ENCODE assay signal across 19 cellular contexts in genomic region chr2:5494212-5494611, GRCh38.
"Had no signal": no experiment of that assay in that cellular context is flagged by ENCODE, and none has a peak within 500 bp of the region (broad histone marks: within the 10 kb centered on the region; RNA-seq: fewer than 3 reads in every experiment).

No MANE protein-coding gene starts in this region.

- H3K36me3 Mint-ChIP-seq: naive thymus-derived CD8-positive, alpha-beta T cell had no signal

- H3K4me1 ChIP-seq: left lung, pancreas, right lobe of liver, suprapubic skin, transverse colon, upper lobe of right lung, uterus had no signal

- H3K27ac Mint-ChIP-seq: naive thymus-derived CD8-positive, alpha-beta T cell; stimulated activated naive CD8-positive, alpha-beta T cell treated with anti-CD3 and anti-CD28 coated beads, Interleukin-15, amount 100 ng/mL, for 72 hours had no signal

- H3K4me3 Mint-ChIP-seq: naive thymus-derived CD8-positive, alpha-beta T cell; stimulated activated naive CD8-positive, alpha-beta T cell treated with anti-CD3 and anti-CD28 coated beads, Interleukin-15, amount 100 ng/mL, for 72 hours had no signal

- H3K4me1 Mint-ChIP-seq: naive thymus-derived CD8-positive, alpha-beta T cell; stimulated activated naive CD8-positive, alpha-beta T cell treated with anti-CD3 and anti-CD28 coated beads, Interleukin-15, amount 100 ng/mL, for 72 hours had no signal

- ATAC-seq: left cardiac atrium; left lung; naive thymus-derived CD8-positive, alpha-beta T cell; pancreas; right lobe of liver; stimulated activated naive CD8-positive, alpha-beta T cell treated with anti-CD3 and anti-CD28 coated beads, Interleukin-15, amount 100 ng/mL, for 72 hours had no signal

- H3K36me3 ChIP-seq: left lung, neutrophil, pancreas, right lobe of liver, suprapubic skin, transverse colon, upper lobe of right lung, uterus had no signal

- H3K4me3 ChIP-seq: coronary artery, left lung, pancreas, right lobe of liver, suprapubic skin, transverse colon, upper lobe of right lung, uterus had no signal

- H3K9me3 ChIP-seq: left lung, neutrophil, pancreas, right lobe of liver, suprapubic skin, transverse colon, upper lobe of right lung, uterus had no signal

- H3K9me3 Mint-ChIP-seq: stimulated activated naive CD8-positive, alpha-beta T cell treated with anti-CD3 and anti-CD28 coated beads, Interleukin-15, amount 100 ng/mL, for 72 hours had no signal

- DNase-seq: dermis blood vessel endothelial cell; effector memory CD4-positive, alpha-beta T cell; left cardiac atrium; left lung; mesenchymal stem cell; naive thymus-derived CD8-positive, alpha-beta T cell; pancreas; right lobe of liver; small intestine; stimulated activated CD4-positive, alpha-beta T cell treated with anti-CD3 and anti-CD28 coated beads, Interleukin-15, amount 100 ng/mL, for 24 hours; stimulated activated CD4-positive, alpha-beta T cell treated with anti-CD3 and anti-CD28 coated beads, Interleukin-2, amount 100 ng/mL, for 48 hours; stimulated activated naive CD4-positive, alpha-beta T cell; stimulated activated naive CD8-positive, alpha-beta T cell treated with anti-CD3 and anti-CD28 coated beads, Interleukin-15, amount 100 ng/mL, for 72 hours; transverse colon; upper lobe of right lung; uterus had no signal

- H3K27ac ChIP-seq: coronary artery, left lung, neutrophil, pancreas, right lobe of liver, suprapubic skin, transverse colon, upper lobe of right lung, uterus had no signal

- H3K27me3 ChIP-seq: neutrophil, right lobe of liver, suprapubic skin, transverse colon, upper lobe of right lung, uterus had no signal

- H3K27me3 Mint-ChIP-seq: stimulated activated naive CD8-positive, alpha-beta T cell treated with anti-CD3 and anti-CD28 coated beads, Interleukin-15, amount 100 ng/mL, for 72 hours had no signal
